2 cellular contexts compared by ENCODE assay signal in genomic region chr14:59484611-59485174, GRCh38.
TF ChIP-seq lines count a peak whose summit lies in the region.

No MANE protein-coding gene starts in this region.

TF ChIP-seq in HEK293, 187 proteins besides CTCF, POLR2A, EP300 and RAD21 (continued from another document):
- TF ChIP-seq PRDM10 (tag by site-specific recombination; IDR thresholded peaks at IDR 0.05): peak; percentile 57; the same call in 1 of the 2 replicates
- peak; percentile 71 for TF ChIP-seq ZNF335 (tag by site-specific recombination; conservative IDR thresholded peaks at IDR 0.05)
- 0 out of 2 replicates have a peak, but pooled peaks have one; percentile 28 for TF ChIP-seq ZBTB20 (tag by site-specific recombination; IDR thresholded peaks at IDR 0.05)
- TF ChIP-seq ZBTB48 (tag by site-specific recombination; IDR thresholded peaks at IDR 0.05): peak; percentile 45; the same call in 1 of the 2 replicates
- no peak for TF ChIP-seq YY2 (tag by site-specific recombination; IDR thresholded peaks at IDR 0.05)
- peak; percentile 75; the same call in 1 of the 2 replicates for TF ChIP-seq BCL11B (tag by site-specific recombination; IDR thresholded peaks at IDR 0.05; ENCODE audit: low read depth)

TF ChIP-seq in liver, 16 proteins besides CTCF, POLR2A, EP300 and RAD21 (continued from another document):
- TF ChIP-seq MAX (IDR thresholded peaks at IDR 0.05) (no peak), FOXA2 (IDR thresholded peaks at IDR 0.05) (no peak), ATF3 (IDR thresholded peaks at IDR 0.05) (no peak), GABPA (IDR thresholded peaks at IDR 0.05 in 1 of 2, conservative IDR thresholded peaks at IDR 0.05 in 1 of 2) (no peak), FOXA1 (IDR thresholded peaks at IDR 0.05) (no peak), EGR1 (IDR thresholded peaks at IDR 0.05; ENCODE audit: low read depth in 2 of 2) (no peak), HNF4A (conservative IDR thresholded peaks at IDR 0.05) (no peak)
